In genomic region chr17:44200478-44201155, GRCh38 we compare ENCODE assay signal across 8 cellular contexts. TPM values are rescaled to one million over a fixed set of nuclear protein-coding genes. Genes with fewer than 3 reads are reported as not detected.
DNase-seq lines count a peak whose midpoint lies in the region; ATAC-seq and TF ChIP-seq lines count a peak whose summit lies in the region.

No MANE protein-coding gene starts in this region.

- H3K9me3 Mint-ChIP-seq in activated T-helper 2 cell treated with anti-CD3 and anti-CD28 coated beads, Interferon-gamma antibody, Interleukin-2, Interleukin-4, amounts not matched to agents 10 μg/mL and 5 μg/mL and 100 μg/mL, durations not matched to agents 14 hours and 24 hours and 36 hours = no peaks in the 10 kb centered on the region
- no peaks in the 10 kb centered on the region for H3K9me3 Mint-ChIP-seq in stimulated activated naive CD8-positive, alpha-beta T cell treated with anti-CD3 and anti-CD28 coated beads, Interleukin-15, amount 100 ng/mL, for 72 hours

- H3K4me1 Mint-ChIP-seq in activated T-helper 2 cell treated with anti-CD3 and anti-CD28 coated beads, Interferon-gamma antibody, Interleukin-2, Interleukin-4, amounts not matched to agents 10 μg/mL and 5 μg/mL and 100 μg/mL, durations not matched to agents 14 hours and 24 hours and 36 hours (ENCODE audit: low read depth) = peaks cover 40% of the 10 kb centered on the region
- peaks cover 55% of the 10 kb centered on the region for H3K4me1 Mint-ChIP-seq in stimulated activated naive CD8-positive, alpha-beta T cell treated with anti-CD3 and anti-CD28 coated beads, Interleukin-15, amount 100 ng/mL, for 72 hours

- H3K4me3 Mint-ChIP-seq in activated T-helper 2 cell treated with anti-CD3 and anti-CD28 coated beads, Interferon-gamma antibody, Interleukin-2, Interleukin-4, amounts not matched to agents 10 μg/mL and 5 μg/mL and 100 μg/mL, durations not matched to agents 14 hours and 24 hours and 36 hours (ENCODE audit: low read depth) = peak overlapping the region; percentile 89
- peak overlapping the region; percentile 94 to 95 for H3K4me3 Mint-ChIP-seq in stimulated activated naive CD8-positive, alpha-beta T cell treated with anti-CD3 and anti-CD28 coated beads, Interleukin-15, amount 100 ng/mL, for 72 hours

- intact Hi-C loops in activated T-helper 2 cell treated with anti-CD3 and anti-CD28 coated beads, Interferon-gamma antibody, Interleukin-2, Interleukin-4, amounts not matched to agents 10 μg/mL and 5 μg/mL and 100 μg/mL, durations not matched to agents 14 hours and 24 hours and 36 hours (cut with micrococcal nuclease) = loop anchor here (1.0 to 5.0 kb wide), 4 partner anchors 10 to 852 kb away; partner anchors contain the start of genes DCAKD and TMUB2

- TF ChIP-seq CTCF in omental fat pad (IDR thresholded peaks at IDR 0.05) = no peak

- in situ Hi-C loops in G401 (cut with HindIII; ENCODE audit: low sequenced_read_pairs) = loop anchor here (10.0 kb wide), 1 partner anchor 124 kb away; the partner anchor contains the start of gene SLC25A39

- H3K27ac Mint-ChIP-seq in activated T-helper 2 cell treated with anti-CD3 and anti-CD28 coated beads, Interferon-gamma antibody, Interleukin-2, Interleukin-4, amounts not matched to agents 10 μg/mL and 5 μg/mL and 100 μg/mL, durations not matched to agents 14 hours and 24 hours and 36 hours = peak overlapping the region; percentile 93
- peak overlapping the region; percentile 87 to 97 for H3K27ac Mint-ChIP-seq in stimulated activated naive CD8-positive, alpha-beta T cell treated with anti-CD3 and anti-CD28 coated beads, Interleukin-15, amount 100 ng/mL, for 72 hours

- H3K27me3 Mint-ChIP-seq in activated T-helper 2 cell treated with anti-CD3 and anti-CD28 coated beads, Interferon-gamma antibody, Interleukin-2, Interleukin-4, amounts not matched to agents 10 μg/mL and 5 μg/mL and 100 μg/mL, durations not matched to agents 14 hours and 24 hours and 36 hours (ENCODE audit: low read depth) = no peaks in the 10 kb centered on the region
- no peaks in the 10 kb centered on the region for H3K27me3 Mint-ChIP-seq in stimulated activated naive CD8-positive, alpha-beta T cell treated with anti-CD3 and anti-CD28 coated beads, Interleukin-15, amount 100 ng/mL, for 72 hours

- peaks cover 29% of the 10 kb centered on the region for H3K36me3 Mint-ChIP-seq in activated T-helper 2 cell treated with anti-CD3 and anti-CD28 coated beads, Interferon-gamma antibody, Interleukin-2, Interleukin-4, amounts not matched to agents 10 μg/mL and 5 μg/mL and 100 μg/mL, durations not matched to agents 14 hours and 24 hours and 36 hours (ENCODE audit: low read depth)

- ATAC-seq in HG03025 (IDR thresholded peaks at IDR 0.05; ENCODE audit: low FRiP score, unreplicated experiment) (peak; percentile 2), omental fat pad (ENCODE audit: low FRiP score) (no peak)
- no peak for ATAC-seq in stimulated activated naive CD8-positive, alpha-beta T cell treated with anti-CD3 and anti-CD28 coated beads, Interleukin-15, amount 100 ng/mL, for 72 hours

- DNase-seq in G401 (ENCODE audit: low spot score) = peak; percentile 32
- no peak for DNase-seq in activated T-helper 2 cell treated with anti-CD3 and anti-CD28 coated beads, Interferon-gamma antibody, Interleukin-2, Interleukin-4, amounts not matched to agents 10 μg/mL and 5 μg/mL and 100 μg/mL, durations not matched to agents 14 hours and 24 hours and 36 hours (ENCODE audit: low spot score)
- DNase-seq in stimulated activated naive CD8-positive, alpha-beta T cell treated with anti-CD3 and anti-CD28 coated beads, Interleukin-15, amount 100 ng/mL, for 72 hours = no peak
- DNase-seq in LoVo (ENCODE audit: low spot score) = no peak
- DNase-seq in omental fat pad (ENCODE audit: low spot score) = no peak
- no peak for DNase-seq in T-helper 9 cell

- H3K4me3 ChIP-seq in iPS-11a (ENCODE audit: low read depth, low read length) = peak overlapping the region; percentile 72

RNA-seq across cellular contexts. Expression of gene ATXN7L3, which starts 0.9 kb away (rescaled TPM):
- 53.8 and 68.3 TPM in 2 replicates for total RNA-seq in G401 (2014; rRNA removed; shearing (Covaris generic))
- 107 and 113 TPM in 2 replicates for total RNA-seq in activated T-helper 2 cell treated with anti-CD3 and anti-CD28 coated beads, Interferon-gamma antibody, Interleukin-2, Interleukin-4, amounts not matched to agents 10 μg/mL and 5 μg/mL and 100 μg/mL, durations not matched to agents 14 hours and 24 hours and 36 hours
- total RNA-seq in omental fat pad = 10 to 100 TPM; 37.8 to 55.2 (median 45.0) TPM

RNA-seq across cellular contexts. Expression of gene TMUB2, which starts 13.8 kb away (rescaled TPM):
- 27.1 and 34.5 TPM in 2 replicates for total RNA-seq in G401 (2014; rRNA removed; shearing (Covaris generic))
- 20.4 and 20.9 TPM in 2 replicates for total RNA-seq in activated T-helper 2 cell treated with anti-CD3 and anti-CD28 coated beads, Interferon-gamma antibody, Interleukin-2, Interleukin-4, amounts not matched to agents 10 μg/mL and 5 μg/mL and 100 μg/mL, durations not matched to agents 14 hours and 24 hours and 36 hours
- 10 to 100 TPM; 31.7 to 41.2 (median 35.8) TPM for total RNA-seq in omental fat pad

RNA-seq across cellular contexts. Expression of gene UBTF, which starts 18.9 kb away (rescaled TPM):
- total RNA-seq in G401 (2014; rRNA removed; shearing (Covaris generic)) = 81.4 and 110 TPM in 2 replicates
- 177 and 181 TPM in 2 replicates for total RNA-seq in activated T-helper 2 cell treated with anti-CD3 and anti-CD28 coated beads, Interferon-gamma antibody, Interleukin-2, Interleukin-4, amounts not matched to agents 10 μg/mL and 5 μg/mL and 100 μg/mL, durations not matched to agents 14 hours and 24 hours and 36 hours
- total RNA-seq in omental fat pad = 10 to 100 TPM; 32.9 to 60.2 (median 41.2) TPM

RNA-seq across cellular contexts. Expression of gene ASB16, which starts 30.1 kb away (rescaled TPM):
- total RNA-seq in G401 (2014; rRNA removed; shearing (Covaris generic)) = not detected in 2 replicates
- total RNA-seq in activated T-helper 2 cell treated with anti-CD3 and anti-CD28 coated beads, Interferon-gamma antibody, Interleukin-2, Interleukin-4, amounts not matched to agents 10 μg/mL and 5 μg/mL and 100 μg/mL, durations not matched to agents 14 hours and 24 hours and 36 hours = 0.21 and 0.59 TPM in 2 replicates
- under 1 TPM in 1 of 4 donors, not detected in 3; 0.19 TPM for total RNA-seq in omental fat pad

RNA-seq across cellular contexts. Expression of gene HROB, which starts 58.9 kb away (rescaled TPM):
- total RNA-seq in G401 (2014; rRNA removed; shearing (Covaris generic)) = 7.6 and 9.9 TPM in 2 replicates
- 20.7 and 24.1 TPM in 2 replicates for total RNA-seq in activated T-helper 2 cell treated with anti-CD3 and anti-CD28 coated beads, Interferon-gamma antibody, Interleukin-2, Interleukin-4, amounts not matched to agents 10 μg/mL and 5 μg/mL and 100 μg/mL, durations not matched to agents 14 hours and 24 hours and 36 hours
- total RNA-seq in omental fat pad = 1 to 10 TPM; 1.0 to 5.2 (median 1.5) TPM
